15 cellular contexts compared by ENCODE assay signal in genomic region chr9:82354260-82354659, GRCh38.
DNase-seq lines count a peak whose midpoint lies in the region; ATAC-seq, FAIRE-seq and TF ChIP-seq lines count a peak whose summit lies in the region.
"Had no signal": no experiment of that assay in that cellular context is flagged by ENCODE, and none has a peak within 500 bp of the region (broad histone marks: within the 10 kb centered on the region; RNA-seq: fewer than 3 reads in every experiment).

No MANE protein-coding gene starts in this region.

- H3K18ac ChIP-seq in IMR-90 (ENCODE audit: low read depth, low read length): peak overlapping the region; percentile 1; the same call in 1 of the 2 replicates

- no peak overlapping the region for H3K23ac ChIP-seq in IMR-90 (ENCODE audit: low read depth, low read length)

- H2BK15ac ChIP-seq in IMR-90 (ENCODE audit: low read depth, low read length): peak overlapping the region; percentile 36; the same call in 1 of the 3 replicates

- peak overlapping the region; percentile 60 for H2BK120ac ChIP-seq in IMR-90 (ENCODE audit: low read depth, low read length)

- no peak overlapping the region; the same call in 1 of the 2 replicates for H3K27ac ChIP-seq in IMR-90 (ENCODE audit: insufficient read depth, low read length)
- H3K27ac ChIP-seq in brain microvascular endothelial cell: peak overlapping the region; percentile 28
- H3K27ac ChIP-seq in small intestine (ENCODE audit: low read depth in 1 of 2, low read length in 1 of 2): no peak overlapping the region
- H3K27ac ChIP-seq: tibial nerve had no signal

- ATAC-seq in IMR-90 (ENCODE audit: low read depth) (peak; percentile 79), GM21360 (IDR thresholded peaks at IDR 0.05; ENCODE audit: unreplicated experiment) (no peak)
- ATAC-seq: activated T-cell treated with anti-CD3 and anti-CD28 coated beads, Interleukin-2, amount 50 U/mL, for 4 hours; Panc1 had no signal

- H3K4me3 ChIP-seq in IMR-90 (ENCODE audit: insufficient read depth, low read depth, low read length) (no peak overlapping the region), brain microvascular endothelial cell (ENCODE audit: low read depth, low read length) (no peak overlapping the region), small intestine (ENCODE audit: low read depth in 1 of 2, low read length in 2 of 2) (no peak overlapping the region)
- H3K4me3 ChIP-seq: tibial nerve had no signal

- H3K36me3 ChIP-seq in IMR-90 (ENCODE audit: control insufficient read depth, insufficient read depth, low read length) (no peaks in the 10 kb centered on the region), brain microvascular endothelial cell (replicated peaks) (no peaks in the 10 kb centered on the region), small intestine (ENCODE audit: control insufficient read depth in 2 of 2, insufficient read depth in 2 of 2, low read length in 2 of 2) (no peaks in the 10 kb centered on the region)
- H3K36me3 ChIP-seq: tibial nerve had no signal

- H3K9ac ChIP-seq in IMR-90 (ENCODE audit: low read depth, low read length): no peak overlapping the region

- no peak overlapping the region for H3K14ac ChIP-seq in IMR-90 (replicated peaks; ENCODE audit: low read depth, low read length)

- CTCF ChIA-PET in IMR-90 (lab: Yijun Ruan, JAX): no interaction called here

- H4K8ac ChIP-seq in IMR-90 (ENCODE audit: low read depth in 2 of 2, low read length in 2 of 2): peak overlapping the region; percentile 6 to 67; a peak in 3 of 4 replicates

- POLR2A ChIA-PET in IMR-90 (lab: Charles Lee; ENCODE audit: unreplicated experiment): no interaction called here

- no peak overlapping the region for H2AFZ ChIP-seq in IMR-90 (replicated peaks; ENCODE audit: low read length, poor library complexity)

- peaks cover 10% of the 10 kb centered on the region for H3K4me1 ChIP-seq in IMR-90 (ENCODE audit: control insufficient read depth, insufficient read depth, low read length)
- H3K4me1 ChIP-seq in small intestine (ENCODE audit: control insufficient read depth in 2 of 2, insufficient read depth in 1 of 2, low read depth in 1 of 2, low read length in 1 of 2): no peaks in the 10 kb centered on the region
- H3K4me1 ChIP-seq: tibial nerve had no signal

- peak; percentile 63 for DNase-seq in AG08395 (ENCODE audit: low spot score)
- DNase-seq in IMR-90: peak; percentile 93
- peak; percentile 87 for DNase-seq in brain microvascular endothelial cell
- DNase-seq in hepatic stellate cell (ENCODE audit: low spot score): peak; percentile 41
- no peak for DNase-seq in activated effector memory CD4-positive, alpha-beta T cell treated with anti-CD3 and anti-CD28 coated beads, Interleukin-2, amount 50 U/mL, for 16 hours
- DNase-seq in small intestine: no peak
- DNase-seq in globus pallidus (ENCODE audit: low spot score): no peak
- DNase-seq: activated CD4-positive, alpha-beta T cell treated with anti-CD3 and anti-CD28 coated beads for 4 hours; activated T-cell treated with anti-CD3 and anti-CD28 coated beads, Interleukin-2, amount 50 U/mL, for 4 hours; mesendoderm; NCI-H1436 treated with DMSO at 0.1 percent for 48 hours; NCI-H526 had no signal

- no peak for TF ChIP-seq CTCF in IMR-90 (conservative IDR thresholded peaks at IDR 0.05; ENCODE audit: low read depth, low read length)
- TF ChIP-seq CTCF in brain microvascular endothelial cell (IDR thresholded peaks at IDR 0.05; ENCODE audit: low read depth, low read length, missing control alignments): no peak

- peak overlapping the region; percentile 1 for H2AK9ac ChIP-seq in IMR-90 (replicated peaks; ENCODE audit: low read depth, low read length, poor library complexity)

- intact Hi-C loops in IMR-90 (cut with micrococcal nuclease): no loop called here

- in situ Hi-C loops in IMR-90 (cut with MboI; ENCODE audit: low sequenced_read_pairs): no loop called here
- in situ Hi-C loops in brain microvascular endothelial cell (cut with HindIII; ENCODE audit: low pct_ligation_motif_present, low sequenced_read_pairs): no loop called here

- 0 out of 2 replicates have a peak, but pooled peaks cover 7% of the 10 kb centered on the region for H3K9me1 ChIP-seq in IMR-90 (ENCODE audit: insufficient read depth, low read length)

- H2BK20ac ChIP-seq in IMR-90 (ENCODE audit: low read depth, low read length): peak overlapping the region; percentile 47; the same call in 1 of the 2 replicates

- H3K4ac ChIP-seq in IMR-90 (ENCODE audit: low read depth, low read length): peak overlapping the region; percentile 57

- no peaks in the 10 kb centered on the region for H4K20me1 ChIP-seq in IMR-90 (ENCODE audit: insufficient read depth, low read length)

- H3K56ac ChIP-seq in IMR-90 (ENCODE audit: extremely low read depth, insufficient read depth, low read length): no peak overlapping the region

- dilution Hi-C loops in IMR-90 (cut with HindIII; ENCODE audit: low sequenced_read_pairs, unreplicated experiment): no loop called here

- no peak overlapping the region for H3K4me2 ChIP-seq in IMR-90 (ENCODE audit: low read depth, low read length)

- H4K91ac ChIP-seq in IMR-90 (ENCODE audit: insufficient read depth, low read depth, low read length): peak overlapping the region; percentile 72

- FAIRE-seq in small intestine (lab: Jason Lieb, UNC): no peak

- no peak for TF ChIP-seq POLR2A in IMR-90 (IDR thresholded peaks at IDR 0.05; ENCODE audit: low read depth, low read length)

- BruUV-seq in IMR-90 (replicated peaks; lab: Mats Ljungman, UMichigan): no TSS peak

- no peaks in the 10 kb centered on the region for H3K79me1 ChIP-seq in IMR-90 (ENCODE audit: low read depth in 1 of 2, low read length in 2 of 2)

- peak overlapping the region; percentile 72 for H2BK5ac ChIP-seq in IMR-90 (ENCODE audit: low read depth, low read length, poor library complexity, severe bottlenecking)

- no CpG with 5 or more reads among the region's 2 CpGs for WGBS in IMR-90 (ENCODE audit: extremely low coverage in 2 of 2, insufficient read length in 1 of 2), 2 experiments
- WGBS in small intestine, 3 donors: 71 to 79% (median 78%) methylated on average over 2 of the region's 2 CpGs

- H3K27me3 ChIP-seq in IMR-90 (ENCODE audit: control insufficient read depth, insufficient read depth, low read length) (no peaks in the 10 kb centered on the region), brain microvascular endothelial cell (replicated peaks) (no peaks in the 10 kb centered on the region), small intestine (ENCODE audit: control insufficient read depth in 2 of 2, insufficient read depth in 2 of 2, low read length in 2 of 2) (no peaks in the 10 kb centered on the region)
- H3K27me3 ChIP-seq: tibial nerve had no signal

- no peak for TF ChIP-seq RAD21 in IMR-90 (IDR thresholded peaks at IDR 0.05; ENCODE audit: low read length)

- no peaks in the 10 kb centered on the region for H3K9me3 ChIP-seq in IMR-90 (ENCODE audit: control insufficient read depth, insufficient read depth, low read length)
- H3K9me3 ChIP-seq in small intestine (ENCODE audit: control insufficient read depth, low read depth): no peaks in the 10 kb centered on the region

- peak overlapping the region; percentile 21 for H2AK5ac ChIP-seq in IMR-90 (ENCODE audit: low read depth, low read length)

- H4K5ac ChIP-seq in IMR-90 (ENCODE audit: low read depth, low read length): no peak overlapping the region; the same call in 1 of the 2 replicates

TF ChIP-seq in IMR-90, 13 proteins besides CTCF, POLR2A, EP300 and RAD21:
- no peak for TF ChIP-seq RCOR1 (IDR thresholded peaks at IDR 0.05; ENCODE audit: insufficient replicate concordance, low read length)
- TF ChIP-seq MXI1 (IDR thresholded peaks at IDR 0.05; ENCODE audit: borderline replicate concordance, low read depth, low read length): no peak
- no peak for TF ChIP-seq CHD1 (IDR thresholded peaks at IDR 0.05; ENCODE audit: low read depth, low read length)
- no peak for TF ChIP-seq MAZ (IDR thresholded peaks at IDR 0.05; ENCODE audit: borderline replicate concordance, low read depth, low read length)
- no peak for TF ChIP-seq USF2 (IDR thresholded peaks at IDR 0.05; ENCODE audit: low read depth, low read length)
- peak; percentile 85 for TF ChIP-seq CEBPB (IDR thresholded peaks at IDR 0.05; ENCODE audit: low read depth, low read length)
- TF ChIP-seq FOS (IDR thresholded peaks at IDR 0.05; ENCODE audit: low read depth, low read length): peak; percentile 82
- no peak for TF ChIP-seq RFX5 (IDR thresholded peaks at IDR 0.05; ENCODE audit: low read depth, low read length)
- no peak for TF ChIP-seq ELK1 (IDR thresholded peaks at IDR 0.05; ENCODE audit: borderline replicate concordance, low read depth, low read length)
- no peak for TF ChIP-seq SMC3 (IDR thresholded peaks at IDR 0.05; ENCODE audit: low read depth, low read length)
- TF ChIP-seq NFE2L2 (IDR thresholded peaks at IDR 0.05; ENCODE audit: low read depth, low read length): peak; percentile 47; the same call in 1 of the 2 replicates
- peak; percentile 37; the same call in 1 of the 2 replicates for TF ChIP-seq BHLHE40 (IDR thresholded peaks at IDR 0.05; ENCODE audit: low read depth, low read length)
- TF ChIP-seq MAFK (IDR thresholded peaks at IDR 0.05; ENCODE audit: low read depth, low read length): 0 out of 2 replicates have a peak, but pooled peaks have one; percentile 30

Comparison
In these comparisons a context has a peak if more than half of its experiments do, and no peak if none do; other contexts are left out.
1. DNase-seq: peak in AG08395 (single experiment), IMR-90 (single experiment), brain microvascular endothelial cell (single experiment) and hepatic stellate cell (single experiment); none in activated effector memory CD4-positive, alpha-beta T cell treated with anti-CD3 and anti-CD28 coated beads, Interleukin-2, amount 50 U/mL, for 16 hours (single experiment), small intestine (single experiment) and globus pallidus (single experiment).